In the genomic region with DNA sequence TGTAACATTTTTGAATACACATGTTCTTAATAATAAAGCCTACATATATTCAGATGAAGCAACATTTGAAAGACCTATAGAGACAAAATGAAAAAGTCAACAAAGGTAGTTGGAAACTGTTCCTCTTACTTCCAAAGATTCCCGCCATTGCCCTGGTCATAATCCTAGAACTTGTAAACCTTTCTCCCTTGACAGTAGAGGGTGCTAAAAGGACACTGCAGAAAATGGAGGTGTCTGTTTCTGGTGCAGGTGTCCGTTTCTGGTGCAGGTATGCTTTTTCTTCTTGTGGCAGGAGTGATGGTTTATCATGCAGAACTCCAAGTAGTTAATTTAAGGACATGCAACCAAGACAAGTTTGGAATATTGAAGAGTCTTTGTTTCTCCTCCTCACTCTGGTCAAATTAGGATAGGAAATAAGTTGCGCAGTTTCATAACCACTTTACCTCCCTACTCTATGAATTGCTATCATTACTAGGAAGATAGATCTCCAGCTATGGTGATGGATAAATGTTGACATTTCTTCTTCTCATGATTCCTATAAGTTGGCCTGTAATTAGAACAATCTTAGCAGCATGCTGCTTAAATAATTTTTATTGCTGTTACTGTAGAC, we compare ENCODE assay signal across 8 cellular contexts.
DNase-seq lines count a peak whose midpoint lies in the region; ATAC-seq, FAIRE-seq and TF ChIP-seq lines count a peak whose summit lies in the region.

No MANE protein-coding gene starts in this region.

- no peak overlapping the region for H3K4me3 ChIP-seq in AG10803 (ENCODE audit: low read length)

- DNase-seq in AG10803 (ENCODE audit: low read depth) (peak; percentile 1), GM19239 (ENCODE audit: insufficient read length, low spot score) (no peak), HuH-7 (ENCODE audit: low spot score) (peak; percentile 1), left kidney (ENCODE audit: low read depth, low spot score) (peak; percentile 65), COLO829 (ENCODE audit: low spot score) (no peak)
- DNase-seq in activated naive CD4-positive, alpha-beta T cell treated with anti-CD3 and anti-CD28 coated beads, Interleukin-2, amount 50 U/mL, for 16 hours: no peak

- TF ChIP-seq CTCF in AG10803 (conservative IDR thresholded peaks at IDR 0.05; ENCODE audit: low read length): peak; percentile 55

- peak; percentile 88 for FAIRE-seq in GM19239 (lab: Jason Lieb, UNC)

- ATAC-seq in SK-N-SH treated with all-trans-retinoic acid at 6 μM for 48 hours: peak; percentile 70; the same call in 2 of the 3 replicates
- ATAC-seq in GM19324 (IDR thresholded peaks at IDR 0.05; ENCODE audit: low FRiP score, unreplicated experiment): no peak

TF ChIP-seq in SK-N-SH treated with all-trans-retinoic acid at 6 μM for 48 hours, 23 proteins besides CTCF, POLR2A, EP300 and RAD21:
- TF ChIP-seq ISL1 (CRISPR knock-in tag; IDR thresholded peaks at IDR 0.05) (no peak), SNAI2 (CRISPR knock-in tag; IDR thresholded peaks at IDR 0.05) (no peak), GLIS3 (CRISPR knock-in tag; IDR thresholded peaks at IDR 0.05) (no peak), BACH2 (CRISPR knock-in tag; IDR thresholded peaks at IDR 0.05; ENCODE audit: borderline replicate concordance) (no peak), ZNF565 (CRISPR knock-in tag; conservative IDR thresholded peaks at IDR 0.05; ENCODE audit: low read depth) (no peak), ZFP3 (CRISPR knock-in tag; IDR thresholded peaks at IDR 0.05) (no peak), ESRRG (CRISPR knock-in tag; IDR thresholded peaks at IDR 0.05) (no peak), ZC3H10 (CRISPR knock-in tag; IDR thresholded peaks at IDR 0.05) (no peak), TCF4 (CRISPR knock-in tag; IDR thresholded peaks at IDR 0.05; ENCODE audit: borderline replicate concordance) (no peak), OSR1 (CRISPR knock-in tag; IDR thresholded peaks at IDR 0.05) (no peak), ZFP30 (CRISPR knock-in tag; IDR thresholded peaks at IDR 0.05) (no peak), ZNF70 (CRISPR knock-in tag; IDR thresholded peaks at IDR 0.05) (no peak)
- TF ChIP-seq, protein P1, sequence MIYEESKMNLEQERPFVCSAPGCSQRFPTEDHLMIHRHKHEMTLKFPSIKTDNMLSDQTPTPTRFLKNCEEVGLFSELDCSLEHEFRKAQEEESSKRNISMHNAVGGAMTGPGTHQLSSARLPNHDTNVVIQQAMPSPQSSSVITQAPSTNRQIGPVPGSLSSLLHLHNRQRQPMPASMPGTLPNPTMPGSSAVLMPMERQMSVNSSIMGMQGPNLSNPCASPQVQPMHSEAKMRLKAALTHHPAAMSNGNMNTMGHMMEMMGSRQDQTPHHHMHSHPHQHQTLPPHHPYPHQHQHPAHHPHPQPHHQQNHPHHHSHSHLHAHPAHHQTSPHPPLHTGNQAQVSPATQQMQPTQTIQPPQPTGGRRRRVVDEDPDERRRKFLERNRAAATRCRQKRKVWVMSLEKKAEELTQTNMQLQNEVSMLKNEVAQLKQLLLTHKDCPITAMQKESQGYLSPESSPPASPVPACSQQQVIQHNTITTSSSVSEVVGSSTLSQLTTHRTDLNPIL (CRISPR knock-in tag; IDR thresholded peaks at IDR 0.05; ENCODE audit: low read depth): no peak
- TF ChIP-seq, protein P2, sequence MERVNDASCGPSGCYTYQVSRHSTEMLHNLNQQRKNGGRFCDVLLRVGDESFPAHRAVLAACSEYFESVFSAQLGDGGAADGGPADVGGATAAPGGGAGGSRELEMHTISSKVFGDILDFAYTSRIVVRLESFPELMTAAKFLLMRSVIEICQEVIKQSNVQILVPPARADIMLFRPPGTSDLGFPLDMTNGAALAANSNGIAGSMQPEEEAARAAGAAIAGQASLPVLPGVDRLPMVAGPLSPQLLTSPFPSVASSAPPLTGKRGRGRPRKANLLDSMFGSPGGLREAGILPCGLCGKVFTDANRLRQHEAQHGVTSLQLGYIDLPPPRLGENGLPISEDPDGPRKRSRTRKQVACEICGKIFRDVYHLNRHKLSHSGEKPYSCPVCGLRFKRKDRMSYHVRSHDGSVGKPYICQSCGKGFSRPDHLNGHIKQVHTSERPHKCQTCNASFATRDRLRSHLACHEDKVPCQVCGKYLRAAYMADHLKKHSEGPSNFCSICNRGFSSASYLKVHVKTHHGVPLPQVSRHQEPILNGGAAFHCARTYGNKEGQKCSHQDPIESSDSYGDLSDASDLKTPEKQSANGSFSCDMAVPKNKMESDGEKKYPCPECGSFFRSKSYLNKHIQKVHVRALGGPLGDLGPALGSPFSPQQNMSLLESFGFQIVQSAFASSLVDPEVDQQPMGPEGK (CRISPR knock-in tag; IDR thresholded peaks at IDR 0.05; ENCODE audit: borderline replicate concordance): no peak
- TF ChIP-seq, protein P3, sequence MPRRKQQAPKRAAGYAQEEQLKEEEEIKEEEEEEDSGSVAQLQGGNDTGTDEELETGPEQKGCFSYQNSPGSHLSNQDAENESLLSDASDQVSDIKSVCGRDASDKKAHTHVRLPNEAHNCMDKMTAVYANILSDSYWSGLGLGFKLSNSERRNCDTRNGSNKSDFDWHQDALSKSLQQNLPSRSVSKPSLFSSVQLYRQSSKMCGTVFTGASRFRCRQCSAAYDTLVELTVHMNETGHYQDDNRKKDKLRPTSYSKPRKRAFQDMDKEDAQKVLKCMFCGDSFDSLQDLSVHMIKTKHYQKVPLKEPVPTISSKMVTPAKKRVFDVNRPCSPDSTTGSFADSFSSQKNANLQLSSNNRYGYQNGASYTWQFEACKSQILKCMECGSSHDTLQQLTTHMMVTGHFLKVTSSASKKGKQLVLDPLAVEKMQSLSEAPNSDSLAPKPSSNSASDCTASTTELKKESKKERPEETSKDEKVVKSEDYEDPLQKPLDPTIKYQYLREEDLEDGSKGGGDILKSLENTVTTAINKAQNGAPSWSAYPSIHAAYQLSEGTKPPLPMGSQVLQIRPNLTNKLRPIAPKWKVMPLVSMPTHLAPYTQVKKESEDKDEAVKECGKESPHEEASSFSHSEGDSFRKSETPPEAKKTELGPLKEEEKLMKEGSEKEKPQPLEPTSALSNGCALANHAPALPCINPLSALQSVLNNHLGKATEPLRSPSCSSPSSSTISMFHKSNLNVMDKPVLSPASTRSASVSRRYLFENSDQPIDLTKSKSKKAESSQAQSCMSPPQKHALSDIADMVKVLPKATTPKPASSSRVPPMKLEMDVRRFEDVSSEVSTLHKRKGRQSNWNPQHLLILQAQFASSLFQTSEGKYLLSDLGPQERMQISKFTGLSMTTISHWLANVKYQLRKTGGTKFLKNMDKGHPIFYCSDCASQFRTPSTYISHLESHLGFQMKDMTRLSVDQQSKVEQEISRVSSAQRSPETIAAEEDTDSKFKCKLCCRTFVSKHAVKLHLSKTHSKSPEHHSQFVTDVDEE (CRISPR knock-in tag; IDR thresholded peaks at IDR 0.05): no peak

Comparison
In these comparisons a context has a peak if more than half of its experiments do, and no peak if none do; other contexts are left out.
1. DNase-seq: peak in AG10803 (single experiment), HuH-7 (single experiment) and left kidney (single experiment); none in GM19239 (single experiment), activated naive CD4-positive, alpha-beta T cell treated with anti-CD3 and anti-CD28 coated beads, Interleukin-2, amount 50 U/mL, for 16 hours (single experiment) and COLO829 (single experiment).